ENCODE assay signal across 9 cellular contexts in the genomic region with DNA sequence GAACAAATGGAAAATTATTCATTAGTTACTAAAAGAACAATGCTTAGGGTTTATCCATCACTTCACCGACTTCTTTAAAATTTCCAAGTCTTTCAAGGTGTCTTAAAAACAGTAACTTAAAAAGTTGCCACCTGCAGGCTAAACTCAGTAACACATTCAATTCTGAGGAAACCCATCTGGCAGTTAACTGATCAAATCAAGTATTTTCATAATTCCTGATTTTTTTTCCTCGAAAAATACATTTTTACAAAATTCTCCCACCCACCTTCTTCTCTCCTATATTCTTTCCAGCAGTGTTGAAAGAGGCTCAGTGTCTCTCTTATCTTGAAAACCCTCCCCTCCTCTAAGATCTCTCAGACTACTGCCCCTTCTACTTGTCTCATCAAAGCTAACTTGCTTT. TPM values are rescaled to one million over a fixed set of nuclear protein-coding genes. Genes with fewer than 3 reads are reported as not detected.
DNase-seq lines count a peak whose midpoint lies in the region; ATAC-seq, FAIRE-seq and TF ChIP-seq lines count a peak whose summit lies in the region.
"Had no signal": no experiment of that assay in that cellular context is flagged by ENCODE, and none has a peak within 500 bp of the region (broad histone marks: within the 10 kb centered on the region; RNA-seq: fewer than 3 reads in every experiment).

No MANE protein-coding gene starts in this region.

- intact Hi-C loops in esophagus squamous epithelium (cut with DNase I) = no loop called here

- H3K4me1 ChIP-seq in esophagus squamous epithelium (no peaks in the 10 kb centered on the region), small intestine (ENCODE audit: control insufficient read depth in 2 of 2, insufficient read depth in 1 of 2, low read depth in 1 of 2, low read length in 1 of 2) (no peaks in the 10 kb centered on the region)

- H3K9me3 ChIP-seq in esophagus squamous epithelium (no peaks in the 10 kb centered on the region), small intestine (ENCODE audit: control insufficient read depth, low read depth) (no peaks in the 10 kb centered on the region)

- TF ChIP-seq CTCF in esophagus squamous epithelium (IDR thresholded peaks at IDR 0.05) = peak in 4 of 6 experiments; percentile 29 to 55 (median 46)

- H3K4me3 ChIP-seq in esophagus squamous epithelium = no peak overlapping the region
- no peak overlapping the region for H3K4me3 ChIP-seq in small intestine (ENCODE audit: low read depth in 1 of 2, low read length in 2 of 2)

- no peaks in the 10 kb centered on the region for H3K27me3 Mint-ChIP-seq in stimulated activated naive B cell treated with anti-CD40 and anti-IgM and Interleukin-4, amounts not matched to agents 10 μg/mL and 1 μg/mL and 100 μg/mL, for 72 hours
- H3K27me3 Mint-ChIP-seq: naive thymus-derived CD8-positive, alpha-beta T cell had no signal

- H3K27ac Mint-ChIP-seq in stimulated activated naive B cell treated with anti-CD40 and anti-IgM and Interleukin-4, amounts not matched to agents 10 μg/mL and 1 μg/mL and 100 μg/mL, for 72 hours = no peak overlapping the region

- H3K36me3 ChIP-seq in esophagus squamous epithelium = peaks cover 8 to 99% (median 26%) of the 10 kb centered on the region in 3 donors
- H3K36me3 ChIP-seq in small intestine (ENCODE audit: control insufficient read depth in 2 of 2, insufficient read depth in 2 of 2, low read length in 2 of 2) = peaks cover 0 to 23% of the 10 kb centered on the region in 2 donors

- peaks cover 0 to 2% of the 10 kb centered on the region in 2 donors for H3K9me3 Mint-ChIP-seq in stimulated activated naive B cell treated with anti-CD40 and anti-IgM and Interleukin-4, amounts not matched to agents 10 μg/mL and 1 μg/mL and 100 μg/mL, for 72 hours
- H3K9me3 Mint-ChIP-seq: naive thymus-derived CD8-positive, alpha-beta T cell had no signal

- no peak for ATAC-seq in stimulated activated naive B cell treated with anti-CD40 and anti-IgM and Interleukin-4, amounts not matched to agents 10 μg/mL and 1 μg/mL and 100 μg/mL, for 72 hours (replicated peaks)
- no peak for ATAC-seq in GM18870 (IDR thresholded peaks at IDR 0.05; ENCODE audit: unreplicated experiment)
- ATAC-seq: naive thymus-derived CD8-positive, alpha-beta T cell had no signal

- no peak for FAIRE-seq in small intestine (lab: Jason Lieb, UNC)

- H3K36me3 Mint-ChIP-seq in stimulated activated naive B cell treated with anti-CD40 and anti-IgM and Interleukin-4, amounts not matched to agents 10 μg/mL and 1 μg/mL and 100 μg/mL, for 72 hours = peaks cover 47 to 61% of the 10 kb centered on the region in 2 donors

- H3K27ac ChIP-seq in esophagus squamous epithelium (no peak overlapping the region), small intestine (ENCODE audit: low read depth in 1 of 2, low read length in 1 of 2) (no peak overlapping the region)

- 51% methylated on average over 2 of the region's 2 CpGs for WGBS in esophagus squamous epithelium, 2 donors
- 52 to 67% (median 67%) methylated on average over 2 of the region's 2 CpGs for WGBS in small intestine, 3 donors

- TF ChIP-seq POLR2A in esophagus squamous epithelium (IDR thresholded peaks at IDR 0.05) = no peak

- H3K27me3 ChIP-seq in esophagus squamous epithelium = no peaks in the 10 kb centered on the region
- H3K27me3 ChIP-seq in small intestine (ENCODE audit: control insufficient read depth in 2 of 2, insufficient read depth in 2 of 2, low read length in 2 of 2) = no peaks in the 10 kb centered on the region

- peak; percentile 5 for DNase-seq in NCI-H2171 treated with DMSO at 0.1 percent for 48 hours (lab: John Stamatoyannopoulos, UW)
- no peak for DNase-seq in NCI-H2171 (lab: John Stamatoyannopoulos, UW)
- DNase-seq in NCI-H69 (lab: John Stamatoyannopoulos, UW) = peak; percentile 27
- DNase-seq in esophagus squamous epithelium (lab: John Stamatoyannopoulos, UW) = no peak
- DNase-seq in small intestine = peak; percentile 12
- DNase-seq in stimulated activated naive B cell treated with anti-CD40 and anti-IgM and Interleukin-4, amounts not matched to agents 10 μg/mL and 1 μg/mL and 100 μg/mL, for 72 hours = no peak
- DNase-seq in mesenteric fat pad (ENCODE audit: low spot score) = no peak

- H3K4me3 Mint-ChIP-seq in stimulated activated naive B cell treated with anti-CD40 and anti-IgM and Interleukin-4, amounts not matched to agents 10 μg/mL and 1 μg/mL and 100 μg/mL, for 72 hours = no peak overlapping the region
- H3K4me3 Mint-ChIP-seq: naive thymus-derived CD8-positive, alpha-beta T cell had no signal

- H3K4me1 Mint-ChIP-seq in stimulated activated naive B cell treated with anti-CD40 and anti-IgM and Interleukin-4, amounts not matched to agents 10 μg/mL and 1 μg/mL and 100 μg/mL, for 72 hours = peaks cover 8 to 15% of the 10 kb centered on the region in 2 donors

RNA-seq across cellular contexts. Expression of gene PARN, which starts 29.9 kb away (rescaled TPM):
- total RNA-seq in esophagus squamous epithelium (10 to 100 TPM; 11.4 to 26.9 (median 20.7) TPM), mesenteric fat pad (23.3 TPM)
- 10 to 100 TPM; 11.1 to 16.3 (median 15.2) TPM for polyA plus RNA-seq in small intestine

RNA-seq across cellular contexts. Expression of gene BFAR, which starts 32.6 kb away (rescaled TPM):
- total RNA-seq in esophagus squamous epithelium (10 to 100 TPM; 15.1 to 40.4 (median 22.9) TPM), mesenteric fat pad (53.3 TPM)
- polyA plus RNA-seq in small intestine = 10 to 100 TPM; 38.9 to 45.1 (median 42.3) TPM

Comparison
In these comparisons a context has a peak if more than half of its experiments do, and no peak if none do; other contexts are left out.
1. DNase-seq: peak in NCI-H2171 treated with DMSO at 0.1 percent for 48 hours (single experiment), NCI-H69 (single experiment) and small intestine (single experiment); none in NCI-H2171 (single experiment), esophagus squamous epithelium (single experiment), stimulated activated naive B cell treated with anti-CD40 and anti-IgM and Interleukin-4, amounts not matched to agents 10 μg/mL and 1 μg/mL and 100 μg/mL, for 72 hours (single experiment) and mesenteric fat pad (single experiment).